In genomic region chr12:19066471-19067001, GRCh38 we compare ENCODE assay signal across 1 cellular context.
TF ChIP-seq lines count a peak whose summit lies in the region.

No MANE protein-coding gene starts in this region.

TF ChIP-seq in H1, 55 proteins besides CTCF, POLR2A, EP300 and RAD21:
- no peak for TF ChIP-seq BRCA1 (IDR thresholded peaks at IDR 0.05; ENCODE audit: low read depth, low read length)
